ENCODE assay signal across 14 cellular contexts in the genomic region with DNA sequence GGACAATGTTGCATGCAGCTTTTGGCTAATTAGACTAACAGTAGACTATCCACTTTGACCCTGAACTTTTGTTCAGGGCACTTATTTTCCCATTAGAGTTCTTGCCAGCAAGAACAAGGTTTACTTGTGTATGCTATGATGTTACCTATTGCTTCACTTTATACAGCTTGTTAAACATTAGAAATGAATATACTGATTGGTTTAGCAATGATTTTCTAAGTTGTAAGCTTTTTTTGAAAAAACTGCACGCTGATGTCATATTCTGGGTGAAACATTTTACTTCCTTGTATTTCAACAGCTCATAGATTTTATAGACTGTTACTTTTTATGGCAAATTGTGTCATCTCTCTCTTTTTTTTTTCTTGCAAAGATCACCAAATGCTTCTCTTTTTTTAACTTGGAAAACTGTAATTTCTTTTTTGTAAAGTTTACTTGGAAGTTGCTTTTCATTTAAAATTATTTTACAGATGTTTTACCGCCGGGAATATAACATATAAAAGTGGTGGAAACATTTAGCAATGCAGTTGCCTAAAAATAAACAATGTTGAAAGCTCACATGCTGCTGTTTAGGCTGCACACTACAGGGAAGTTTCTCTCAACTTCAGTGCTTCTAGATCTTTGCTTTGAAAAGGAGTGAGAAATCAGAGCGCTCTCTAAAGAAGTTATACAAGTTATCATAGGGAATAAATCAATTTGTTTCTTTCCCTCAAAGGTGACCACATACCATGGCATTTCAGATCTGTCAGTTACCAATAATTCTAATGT.
DNase-seq lines count a peak whose midpoint lies in the region; ATAC-seq and TF ChIP-seq lines count a peak whose summit lies in the region.
"Had no signal": no experiment of that assay in that cellular context is flagged by ENCODE, and none has a peak within 500 bp of the region (broad histone marks: within the 10 kb centered on the region; RNA-seq: fewer than 3 reads in every experiment).

No MANE protein-coding gene starts in this region.

- TF ChIP-seq CTCF in mucosa of descending colon (IDR thresholded peaks at IDR 0.05) (no peak), lower leg skin (IDR thresholded peaks at IDR 0.05) (no peak)

- no peaks in the 10 kb centered on the region for H3K9me3 ChIP-seq in mucosa of descending colon
- H3K9me3 ChIP-seq: breast epithelium had no signal

- intact Hi-C loops in mucosa of descending colon (cut with DNase I, micrococcal nuclease), result no loop called here
- intact Hi-C loops in lower leg skin (cut with DNase I; ENCODE audit: low total_unique reads), result no loop called here

- no peaks in the 10 kb centered on the region for H3K36me3 ChIP-seq in mucosa of descending colon (ENCODE audit: low read depth)
- H3K36me3 ChIP-seq: breast epithelium had no signal

- H3K4me1 ChIP-seq in mucosa of descending colon (ENCODE audit: low read depth), result peaks cover 9% of the 10 kb centered on the region
- H3K4me1 ChIP-seq: breast epithelium had no signal

- TF ChIP-seq POLR2A in lower leg skin (IDR thresholded peaks at IDR 0.05), result no peak

- no peak overlapping the region for H3K27ac ChIP-seq in epithelial cell of prostate
- H3K27ac ChIP-seq: breast epithelium had no signal

- 46 to 54% methylated on average over 4 of the region's 4 CpGs for WGBS in lower leg skin, 2 donors

- H3K4me3 ChIP-seq in mucosa of descending colon (no peak overlapping the region), lower leg skin (ENCODE audit: low read depth, poor library complexity, severe bottlenecking) (no peak overlapping the region)
- H3K4me3 ChIP-seq: breast epithelium had no signal

- ATAC-seq in mucosa of descending colon, result peak; percentile 90
- ATAC-seq in GM21529 (IDR thresholded peaks at IDR 0.05; ENCODE audit: unreplicated experiment), result no peak
- ATAC-seq: stimulated activated naive B cell treated with anti-CD40 and anti-IgM and Interleukin-4, amounts not matched to agents 10 μg/mL and 1 μg/mL and 100 μg/mL, for 72 hours had no signal

- DNase-seq in DMS53 treated with DMSO at 0.1 percent for 48 hours (lab: John Stamatoyannopoulos, UW; ENCODE audit: unreplicated experiment) (peak; percentile 13), NOMO-1 treated with dmso at 0.1 percent for 144 hours (lab: John Stamatoyannopoulos, UW; ENCODE audit: unreplicated experiment) (peak; percentile 36), epithelial cell of prostate (ENCODE audit: low read depth, low spot score) (peak; percentile 26), mucosa of descending colon (no peak), ureter (ENCODE audit: low spot score) (no peak), lower leg skin (ENCODE audit: low spot score in 2 of 2) (no peak), GM19238 (ENCODE audit: insufficient read length, low spot score) (no peak)
- DNase-seq: activated CD8-positive, alpha-beta memory T cell treated with anti-CD3 and anti-CD28 coated beads for 24 hours; DMS79 treated with DMSO at 0.1 percent for 48 hours; SHP77 treated with DMSO at 0.1 percent for 48 hours; stimulated activated CD4-positive, alpha-beta T cell treated with anti-CD3 and anti-CD28 coated beads, Interleukin-4, amount 100 ng/mL, for 24 hours; stimulated activated naive B cell treated with anti-CD40 and anti-IgM and Interleukin-4, amounts not matched to agents 10 μg/mL and 1 μg/mL and 100 μg/mL, for 72 hours had no signal

Comparison
In these comparisons a context has a peak if more than half of its experiments do, and no peak if none do; other contexts are left out.
1. DNase-seq: peak in DMS53 treated with DMSO at 0.1 percent for 48 hours (single experiment), NOMO-1 treated with dmso at 0.1 percent for 144 hours (single experiment) and epithelial cell of prostate (single experiment); none in mucosa of descending colon (0 of 3), ureter (single experiment), lower leg skin (0 of 2) and GM19238 (single experiment).